10 cellular contexts compared by ENCODE assay signal in the genomic region with DNA sequence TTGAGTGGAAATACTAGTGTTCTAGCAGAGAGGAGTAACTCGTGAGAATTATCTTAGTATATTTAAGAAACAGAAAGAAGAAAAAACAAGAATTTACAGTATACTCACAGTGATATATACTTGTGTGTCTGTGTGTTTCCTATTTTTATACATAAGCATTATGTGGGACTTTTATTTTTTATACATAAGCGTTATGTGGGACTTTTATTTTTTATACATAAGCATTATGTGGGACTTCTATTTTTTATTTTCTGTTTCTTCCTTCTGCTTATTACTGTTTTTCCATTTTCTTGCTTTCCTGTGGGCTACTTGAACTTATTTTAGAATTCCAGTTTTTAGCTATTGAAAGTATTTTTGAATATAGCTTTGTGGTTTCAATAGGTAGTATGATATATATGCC.
"Had no signal": no experiment of that assay in that cellular context is flagged by ENCODE, and none has a peak within 500 bp of the region (broad histone marks: within the 10 kb centered on the region; RNA-seq: fewer than 3 reads in every experiment).

No MANE protein-coding gene starts in this region.

- H3K9ac ChIP-seq: KMS-11 had no signal

- H3K27ac ChIP-seq: KMS-11 had no signal

- H3K4me3 ChIP-seq: GM23338 had no signal

- H3K4me2 ChIP-seq: GM23338, KMS-11 had no signal

- ATAC-seq: GM23338 had no signal

- DNase-seq: H9, HCEC 1CT, HFFc6, IMR-90, Karpas-422, KBM-7 had no signal

- H2AFZ ChIP-seq: GM23338 had no signal

- FAIRE-seq: H1, H54 had no signal
